ENCODE assay signal across 8 cellular contexts in the genomic region with DNA sequence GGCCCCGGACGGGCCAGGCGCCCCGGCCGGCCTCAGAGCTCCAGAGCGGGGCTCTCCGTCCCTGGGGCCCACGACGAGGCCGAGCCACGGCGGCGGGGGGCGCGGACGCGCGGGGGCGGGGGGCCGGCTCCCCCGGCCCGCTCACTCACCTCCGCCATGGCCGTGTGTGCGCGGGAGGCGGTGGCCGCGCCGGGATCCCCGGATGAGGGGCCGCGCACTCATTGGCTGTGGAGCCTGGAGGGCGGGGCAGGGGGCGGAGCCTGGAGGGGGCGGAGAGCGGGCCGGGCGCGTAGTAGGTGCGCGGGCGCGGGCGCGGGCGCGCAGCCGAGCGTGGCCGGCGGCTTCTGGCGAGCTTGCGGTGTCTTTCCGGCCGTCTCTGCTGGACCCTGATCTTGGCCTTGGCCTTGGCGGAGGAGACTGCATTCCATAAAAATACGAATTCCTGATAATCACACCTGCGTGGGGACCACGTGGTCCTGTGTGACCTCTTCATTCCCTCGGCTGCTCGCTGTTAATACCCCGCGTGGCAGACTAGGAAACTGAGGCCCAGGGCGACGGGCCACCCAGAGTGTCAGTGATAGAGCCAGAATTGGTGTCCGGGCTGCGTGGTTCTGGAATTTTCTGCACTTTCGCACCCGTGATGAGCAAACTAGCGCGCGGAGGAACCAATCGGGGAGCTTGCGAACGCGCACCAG. TPM values are rescaled to one million over a fixed set of nuclear protein-coding genes. Genes with fewer than 3 reads are reported as not detected.
DNase-seq lines count a peak whose midpoint lies in the region; ATAC-seq and TF ChIP-seq lines count a peak whose summit lies in the region.

A gene with protein sequence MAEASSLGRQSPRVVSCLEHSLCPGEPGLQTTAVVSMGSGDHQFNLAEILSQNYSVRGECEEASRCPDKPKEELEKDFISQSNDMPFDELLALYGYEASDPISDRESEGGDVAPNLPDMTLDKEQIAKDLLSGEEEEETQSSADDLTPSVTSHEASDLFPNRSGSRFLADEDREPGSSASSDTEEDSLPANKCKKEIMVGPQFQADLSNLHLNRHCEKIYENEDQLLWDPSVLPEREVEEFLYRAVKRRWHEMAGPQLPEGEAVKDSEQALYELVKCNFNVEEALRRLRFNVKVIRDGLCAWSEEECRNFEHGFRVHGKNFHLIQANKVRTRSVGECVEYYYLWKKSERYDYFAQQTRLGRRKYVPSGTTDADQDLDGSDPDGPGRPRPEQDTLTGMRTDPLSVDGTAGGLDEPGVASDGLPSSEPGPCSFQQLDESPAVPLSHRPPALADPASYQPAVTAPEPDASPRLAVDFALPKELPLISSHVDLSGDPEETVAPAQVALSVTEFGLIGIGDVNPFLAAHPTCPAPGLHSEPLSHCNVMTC (minus strand): TSS at position 172 of the 695 bp plus-strand sequence. CDS start 14 bp downstream, at position 158.

- intact Hi-C loops in spleen (cut with DNase I; ENCODE audit: low total_unique reads), result no loop called here

- peaks cover 14 to 50% (median 47%) of the 10 kb centered on the region in 6 donors for H3K4me1 ChIP-seq in spleen

- peak; percentile 100 for DNase-seq in GM10266 (ENCODE audit: extremely low spot score)
- DNase-seq in NCI-H2081 treated with DMSO at 0.1 percent for 48 hours (lab: John Stamatoyannopoulos, UW), result peak; percentile 22
- peak; percentile 75 for DNase-seq in activated CD4-positive, CD25-positive, alpha-beta regulatory T cell treated with anti-CD3 and anti-CD28 coated beads, Interleukin-2, amount 50 U/mL, for 16 hours (ENCODE audit: low read depth, low spot score)
- DNase-seq in cardiac fibroblast (ENCODE audit: low read depth in 2 of 2), result peak; percentile 80 to 82
- peak; percentile 73 for DNase-seq in iris pigment epithelial cell (ENCODE audit: low read depth)
- DNase-seq in spleen, result peak; percentile 91

- H3K27ac ChIP-seq in spleen, result peak within 1 kb of the TSS; percentile 44 to 87 (median 75)

- H3K9me3 ChIP-seq in spleen, result no peaks in the 10 kb centered on the region

- H3K4me3 ChIP-seq in cardiac fibroblast (replicated peaks in 1 of 2; ENCODE audit: low read depth in 2 of 2, low read length in 2 of 2) (peak within 1 kb of the TSS; percentile 54 to 58), spleen (peak within 1 kb of the TSS; percentile 49 to 95 (median 73))

- peaks cover 0 to 11% (median 0%) of the 10 kb centered on the region in 7 donors for H3K27me3 ChIP-seq in spleen (replicated peaks in 1 of 7)

- no peak for TF ChIP-seq CTCF in GM10266 (IDR thresholded peaks at IDR 0.05; ENCODE audit: control insufficient read depth, insufficient read depth, low read depth, missing control alignments)
- TF ChIP-seq CTCF in cardiac fibroblast (IDR thresholded peaks at IDR 0.05; ENCODE audit: low read depth, low read length), result no peak
- TF ChIP-seq CTCF in spleen (IDR thresholded peaks at IDR 0.05 in 8 of 11, conservative IDR thresholded peaks at IDR 0.05 in 3 of 11), result no peak

- peak; percentile 85 for ATAC-seq in HG02759 (IDR thresholded peaks at IDR 0.05; ENCODE audit: unreplicated experiment)
- no peak for ATAC-seq in GM18909 (IDR thresholded peaks at IDR 0.05; ENCODE audit: poor library complexity, unreplicated experiment)

- TF ChIP-seq POLR2A in spleen (IDR thresholded peaks at IDR 0.05), result no peak

- WGBS in spleen, 5 donors, result 9 to 31% (median 14%) methylated on average over 21 to 77 of the region's 77 CpGs

- peaks cover 0 to 7% (median 0%) of the 10 kb centered on the region in 6 donors for H3K36me3 ChIP-seq in spleen

RNA-seq across cellular contexts. Expression of the gene that starts here (rescaled TPM):
- total RNA-seq in spleen, result 10 to 100 TPM; 26.8 to 66.5 (median 30.1) TPM
- 10 to 100 TPM; 19.2 to 47.2 (median 31.3) TPM for polyA plus RNA-seq in spleen

Comparison
In these comparisons a context has a peak if more than half of its experiments do, and no peak if none do; other contexts are left out.
1. DNase-seq: peak in every context shown above with its lines; median percentile 100 in GM10266; 91 in spleen; 81 in cardiac fibroblast; 75 in activated CD4-positive, CD25-positive, alpha-beta regulatory T cell treated with anti-CD3 and anti-CD28 coated beads, Interleukin-2, amount 50 U/mL, for 16 hours; 73 in iris pigment epithelial cell; 22 in NCI-H2081 treated with DMSO at 0.1 percent for 48 hours.